ENCODE assay signal across 8 cellular contexts in genomic region chr11:10622957-10623787, GRCh38. TPM values are rescaled to one million over a fixed set of nuclear protein-coding genes. Genes with fewer than 3 reads are reported as not detected.
DNase-seq lines count a peak whose midpoint lies in the region; ATAC-seq and TF ChIP-seq lines count a peak whose summit lies in the region.

No MANE protein-coding gene starts in this region.

- H3K27me3 Mint-ChIP-seq in endodermal cell (ENCODE audit: insufficient read depth) = no peaks in the 10 kb centered on the region

- H3K27ac ChIP-seq in endodermal cell (ENCODE audit: low read depth, low read length) (no peak overlapping the region), parathyroid adenoma (no peak overlapping the region)

- WGBS in endodermal cell (ENCODE audit: insufficient coverage in 1 of 2, insufficient read length in 1 of 2), 2 experiments = 92 to 96% methylated on average over 4 to 12 of the region's 12 CpGs

- no peak for ATAC-seq in HG02970 (IDR thresholded peaks at IDR 0.05; ENCODE audit: low FRiP score, unreplicated experiment)

- no peaks in the 10 kb centered on the region for H3K79me2 ChIP-seq in parathyroid adenoma

- TF ChIP-seq CTCF in GM12865 (IDR thresholded peaks at IDR 0.05; ENCODE audit: insufficient read depth, low read depth, low read length, missing control alignments) (no peak), endodermal cell (conservative IDR thresholded peaks at IDR 0.05) (no peak), parathyroid adenoma (IDR thresholded peaks at IDR 0.05) (no peak)

- H2AFZ ChIP-seq in parathyroid adenoma = peak overlapping the region; percentile 60

- no peak overlapping the region for H3K27ac Mint-ChIP-seq in endodermal cell

- H3K27me3 ChIP-seq in endodermal cell (ENCODE audit: control insufficient read depth, insufficient read depth, low read length, poor library complexity, severe bottlenecking) = no peaks in the 10 kb centered on the region
- no peaks in the 10 kb centered on the region for H3K27me3 ChIP-seq in parathyroid adenoma (ENCODE audit: control insufficient read depth, insufficient read depth, low read length)

- DNase-seq in GM12865 (ENCODE audit: low read depth) (peak; percentile 19), RPMI8226 (peak; percentile 70), endodermal cell (peak; percentile 35), LoVo (ENCODE audit: low spot score) (no peak), OCI-M2 (lab: John Stamatoyannopoulos, UW; ENCODE audit: unreplicated experiment) (no peak)
- no peak for DNase-seq in stimulated activated CD4-positive, alpha-beta T cell treated with anti-CD3 and anti-CD28 coated beads, Interleukin-2, amount 100 ng/mL, for 24 hours

- peaks cover 5% of the 10 kb centered on the region for H3K4me1 Mint-ChIP-seq in endodermal cell

- H3K36me3 ChIP-seq in endodermal cell (ENCODE audit: control insufficient read depth, insufficient read depth, low read length) (no peaks in the 10 kb centered on the region), parathyroid adenoma (ENCODE audit: control insufficient read depth, insufficient read depth, low read length) (no peaks in the 10 kb centered on the region)

- H3K9me3 Mint-ChIP-seq in endodermal cell = no peaks in the 10 kb centered on the region

- H3K4me3 ChIP-seq in GM12865 (ENCODE audit: low read depth, low read length) = no peak overlapping the region
- H3K4me3 ChIP-seq in endodermal cell (ENCODE audit: low read length) = no peak overlapping the region
- H3K4me3 ChIP-seq in parathyroid adenoma (ENCODE audit: low read depth, low read length) = no peak overlapping the region

- no peaks in the 10 kb centered on the region for H3K36me3 Mint-ChIP-seq in endodermal cell (ENCODE audit: low read depth)

- no peaks in the 10 kb centered on the region for H3K4me1 ChIP-seq in endodermal cell (ENCODE audit: control insufficient read depth, insufficient read depth, low read length)
- peaks cover 10% of the 10 kb centered on the region for H3K4me1 ChIP-seq in parathyroid adenoma

- H3K9me3 ChIP-seq in endodermal cell (ENCODE audit: control insufficient read depth, low read length) = no peaks in the 10 kb centered on the region
- H3K9me3 ChIP-seq in parathyroid adenoma (ENCODE audit: control insufficient read depth, low read length) = no peaks in the 10 kb centered on the region

- H3K9ac ChIP-seq in endodermal cell (ENCODE audit: extremely low read depth, low read length, poor library complexity, severe bottlenecking) (no peak overlapping the region), parathyroid adenoma (no peak overlapping the region)

- no peak overlapping the region for H3K4me3 Mint-ChIP-seq in endodermal cell

- no peak overlapping the region for H3K4me2 ChIP-seq in parathyroid adenoma (ENCODE audit: low read length)

RNA-seq across cellular contexts. Expression of gene LYVE1, which starts 54.7 kb away (rescaled TPM):
- not detected for total RNA-seq in endodermal cell
- polyA plus RNA-seq in endodermal cell (2013, experiment 1 of 2) = not detected
- polyA plus RNA-seq in endodermal cell (2013, experiment 2 of 2) = not detected

Comparison
In these comparisons a context has a peak if more than half of its experiments do, and no peak if none do; other contexts are left out.
1. DNase-seq: peak in GM12865 (single experiment), RPMI8226 (single experiment) and endodermal cell (single experiment); none in LoVo (single experiment), OCI-M2 (single experiment) and stimulated activated CD4-positive, alpha-beta T cell treated with anti-CD3 and anti-CD28 coated beads, Interleukin-2, amount 100 ng/mL, for 24 hours (0 of 2).